Comparison of ENCODE assay signal across 19 cellular contexts in the genomic region with DNA sequence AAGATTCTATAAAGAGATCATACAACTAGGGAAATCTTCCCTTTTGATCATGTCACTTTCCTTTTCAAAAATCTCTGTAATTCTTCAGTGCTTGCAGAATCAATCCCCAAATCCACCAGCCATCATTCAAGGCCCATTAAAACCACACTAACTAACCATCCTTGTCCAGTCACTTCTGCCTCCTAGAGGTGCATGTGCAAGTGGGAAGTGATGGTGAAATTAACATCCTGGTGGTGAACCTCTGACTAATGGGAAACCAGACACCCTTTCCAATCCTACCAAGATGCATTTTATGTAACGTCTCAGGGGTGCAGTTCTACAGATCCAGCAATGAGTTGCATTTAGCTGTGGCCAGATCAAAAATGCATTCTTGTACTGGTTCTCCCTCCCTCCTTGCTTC.
DNase-seq lines count a peak whose midpoint lies in the region; ATAC-seq, FAIRE-seq and TF ChIP-seq lines count a peak whose summit lies in the region.
"Had no signal": no experiment of that assay in that cellular context is flagged by ENCODE, and none has a peak within 500 bp of the region (broad histone marks: within the 10 kb centered on the region; RNA-seq: fewer than 3 reads in every experiment).

No MANE protein-coding gene starts in this region.

- no peak for TF ChIP-seq POLR2A in HepG2 (IDR thresholded peaks at IDR 0.05; ENCODE audit: insufficient read depth in 1 of 2, low read depth in 2 of 2, low read length in 2 of 2)
- TF ChIP-seq POLR2A in right lobe of liver (IDR thresholded peaks at IDR 0.05), result no peak

- H2AFZ ChIP-seq in HepG2 (ENCODE audit: low read length), result no peak overlapping the region
- H2AFZ ChIP-seq: parathyroid adenoma had no signal

- no peak overlapping the region for H3K4me2 ChIP-seq in HepG2 (ENCODE audit: low read depth, low read length)

- no peaks in the 10 kb centered on the region for H3K36me3 Mint-ChIP-seq in activated CD8-positive, alpha-beta T cell treated with anti-CD3 and anti-CD28 coated beads, Interleukin-2, amount 10 ng/mL, durations not matched to agents 7 days and 5 days (ENCODE audit: low read depth)
- no peaks in the 10 kb centered on the region for H3K36me3 Mint-ChIP-seq in activated naive CD8-positive, alpha-beta T cell treated with anti-CD3 and anti-CD28 coated beads, Interleukin-2, amount 50 U/mL, for 24 hours (ENCODE audit: low read depth)

- no peaks in the 10 kb centered on the region for H3K4me1 Mint-ChIP-seq in activated CD8-positive, alpha-beta T cell treated with anti-CD3 and anti-CD28 coated beads, Interleukin-2, amount 10 ng/mL, durations not matched to agents 7 days and 5 days (ENCODE audit: low read depth)
- H3K4me1 Mint-ChIP-seq in activated naive CD8-positive, alpha-beta T cell treated with anti-CD3 and anti-CD28 coated beads, Interleukin-2, amount 50 U/mL, for 24 hours, result no peaks in the 10 kb centered on the region

- CTCF ChIA-PET in HepG2 (lab: Yijun Ruan, JAX; ENCODE audit: low intra/inter-chr PET ratio, low total read pairs), result no interaction called here
- CTCF ChIA-PET in activated CD8-positive, alpha-beta T cell treated with anti-CD3 and anti-CD28 coated beads, Interleukin-2, amount 10 ng/mL, durations not matched to agents 7 days and 5 days (lab: Charles Lee), result no interaction called here

- H3K4me1 ChIP-seq in HepG2 (ENCODE audit: insufficient read depth, low read length) (peaks cover 6% of the 10 kb centered on the region; the same call in 1 of the 2 replicates), right lobe of liver (peaks cover 0 to 2% (median 0%) of the 10 kb centered on the region in 4 donors)
- H3K4me1 ChIP-seq: body of pancreas, parathyroid adenoma, upper lobe of left lung had no signal

- H3K9me3 Mint-ChIP-seq in activated CD8-positive, alpha-beta T cell treated with anti-CD3 and anti-CD28 coated beads, Interleukin-2, amount 10 ng/mL, durations not matched to agents 7 days and 5 days (ENCODE audit: insufficient read depth), result no peaks in the 10 kb centered on the region
- no peaks in the 10 kb centered on the region for H3K9me3 Mint-ChIP-seq in activated naive CD8-positive, alpha-beta T cell treated with anti-CD3 and anti-CD28 coated beads, Interleukin-2, amount 50 U/mL, for 24 hours
- H3K9me3 Mint-ChIP-seq: activated T-helper 2 cell treated with anti-CD3 and anti-CD28 coated beads, Interferon-gamma antibody, Interleukin-2, Interleukin-4, amounts not matched to agents 10 μg/mL and 5 μg/mL and 100 μg/mL, durations not matched to agents 14 hours and 24 hours and 36 hours had no signal

- no peak for DNase-seq in HepG2 (ENCODE audit: low spot score)
- DNase-seq in right lobe of liver, result no peak
- DNase-seq in SK-MEL-5 (ENCODE audit: low read depth, low spot score), result peak; percentile 42
- DNase-seq in fibroblast of the aortic adventitia (ENCODE audit: low read depth), result peak; percentile 11
- DNase-seq in stimulated activated CD4-positive, alpha-beta T cell treated with anti-CD3 and anti-CD28 coated beads, Interleukin-2, amount 100 ng/mL, for 48 hours, result no peak
- no peak for DNase-seq in cerebellar nuclear complex (lab: John Stamatoyannopoulos, UW)
- no peak for DNase-seq in activated CD8-positive, alpha-beta T cell treated with anti-CD3 and anti-CD28 coated beads, Interleukin-2, amount 10 ng/mL, durations not matched to agents 7 days and 5 days
- DNase-seq in activated naive CD8-positive, alpha-beta T cell treated with anti-CD3 and anti-CD28 coated beads, Interleukin-2, amount 50 U/mL, for 24 hours, result no peak
- DNase-seq: activated CD4-positive, alpha-beta T cell treated with anti-CD3 and anti-CD28 coated beads, Interleukin-2, amount 50 U/mL, for 4 hours; body of pancreas; DMS153; NCI-H1092; T1000; upper lobe of left lung had no signal

- no peak overlapping the region for H3K4me3 ChIP-seq in HepG2 (replicated peaks in 1 of 3; ENCODE audit: insufficient read depth in 1 of 3, low read depth in 2 of 3, low read length in 3 of 3)
- no peak overlapping the region for H3K4me3 ChIP-seq in right lobe of liver
- no peak overlapping the region for H3K4me3 ChIP-seq in fibroblast of the aortic adventitia (ENCODE audit: low read depth, low read length)
- H3K4me3 ChIP-seq: body of pancreas, upper lobe of left lung had no signal

- POLR2A ChIA-PET in HepG2 (lab: Yijun Ruan, JAX), result no interaction called here
- POLR2A ChIA-PET in activated CD8-positive, alpha-beta T cell treated with anti-CD3 and anti-CD28 coated beads, Interleukin-2, amount 10 ng/mL, durations not matched to agents 7 days and 5 days (lab: Charles Lee), result no interaction called here

- peaks cover 5% of the 10 kb centered on the region for H3K27me3 Mint-ChIP-seq in activated CD8-positive, alpha-beta T cell treated with anti-CD3 and anti-CD28 coated beads, Interleukin-2, amount 10 ng/mL, durations not matched to agents 7 days and 5 days (ENCODE audit: low read depth)
- peaks cover 6% of the 10 kb centered on the region for H3K27me3 Mint-ChIP-seq in activated naive CD8-positive, alpha-beta T cell treated with anti-CD3 and anti-CD28 coated beads, Interleukin-2, amount 50 U/mL, for 24 hours

- TF ChIP-seq CTCF in HepG2 (CRISPR knock-in tag; IDR thresholded peaks at IDR 0.05) (peak; percentile 46), right lobe of liver (IDR thresholded peaks at IDR 0.05) (no peak), fibroblast of the aortic adventitia (IDR thresholded peaks at IDR 0.05; ENCODE audit: insufficient read depth, low read length) (peak; percentile 2)

- H3K9me3 ChIP-seq in HepG2 (ENCODE audit: low read length) (no peaks in the 10 kb centered on the region), right lobe of liver (no peaks in the 10 kb centered on the region)
- H3K9me3 ChIP-seq: body of pancreas, upper lobe of left lung had no signal

- H3K27ac ChIP-seq in HepG2 (ENCODE audit: extremely low read length, insufficient read depth, low read length) (no peak overlapping the region), right lobe of liver (no peak overlapping the region)
- H3K27ac ChIP-seq: body of pancreas, HL-60, parathyroid adenoma, upper lobe of left lung had no signal

- 0% methylated on average over 1 of the region's 1 CpG for WGBS in HepG2 (ENCODE audit: low lambda C conversion rate)
- WGBS in right lobe of liver (ENCODE audit: insufficient coverage, low coverage, low lambda C conversion rate, missing lambda C conversion rate), result 50% methylated on average over 1 of the region's 1 CpG

- no peak overlapping the region for H3K9ac ChIP-seq in HepG2 (ENCODE audit: insufficient read depth, low read depth, low read length)
- H3K9ac ChIP-seq: parathyroid adenoma had no signal

- TF ChIP-seq EP300 in HepG2 (IDR thresholded peaks at IDR 0.05; ENCODE audit: low read depth in 2 of 2, low read length in 2 of 2) (no peak), HepG2 (CRISPR knock-in tag; IDR thresholded peaks at IDR 0.05; ENCODE audit: borderline replicate concordance) (no peak)

- no peak for TF ChIP-seq RAD21 in HepG2 (CRISPR knock-in tag; IDR thresholded peaks at IDR 0.05)

- H3K27me3 ChIP-seq in HepG2 (ENCODE audit: control insufficient read depth in 1 of 2, insufficient read depth in 2 of 2, low read length in 2 of 2), result no peaks in the 10 kb centered on the region
- H3K27me3 ChIP-seq in right lobe of liver, result no peaks in the 10 kb centered on the region
- H3K27me3 ChIP-seq: body of pancreas, upper lobe of left lung had no signal

- BruUV-seq in HepG2 (replicated peaks; lab: Mats Ljungman, UMichigan), result no TSS peak

- in situ Hi-C loops in HepG2 (cut with HindIII; ENCODE audit: extremely low pct_ligation_motif_present, low pct_unique_long_range_greater_than_20kb) (loop anchor here (25.0 kb wide), 1 partner anchor 582 kb away; no protein-coding TSS in a partner anchor), SK-MEL-5 (cut with HindIII; ENCODE audit: low pct_unique_long_range_greater_than_20kb, low sequenced_read_pairs) (no loop called here)

- H4K20me1 ChIP-seq in HepG2 (ENCODE audit: insufficient read depth, low read length), result no peaks in the 10 kb centered on the region

- ATAC-seq in HepG2 (no peak), right lobe of liver (no peak)
- no peak for ATAC-seq in activated CD8-positive, alpha-beta T cell treated with anti-CD3 and anti-CD28 coated beads, Interleukin-2, amount 10 ng/mL, durations not matched to agents 7 days and 5 days
- no peak for ATAC-seq in activated naive CD8-positive, alpha-beta T cell treated with anti-CD3 and anti-CD28 coated beads, Interleukin-2, amount 50 U/mL, for 24 hours
- ATAC-seq: body of pancreas had no signal

- no peaks in the 10 kb centered on the region for H3K36me3 ChIP-seq in HepG2 (replicated peaks in 1 of 2; ENCODE audit: control insufficient read depth in 1 of 2, insufficient read depth in 2 of 2, low read length in 2 of 2)
- no peaks in the 10 kb centered on the region for H3K36me3 ChIP-seq in right lobe of liver
- H3K36me3 ChIP-seq: upper lobe of left lung had no signal

- H3K4me3 Mint-ChIP-seq in activated CD8-positive, alpha-beta T cell treated with anti-CD3 and anti-CD28 coated beads, Interleukin-2, amount 10 ng/mL, durations not matched to agents 7 days and 5 days, result no peak overlapping the region
- no peak overlapping the region for H3K4me3 Mint-ChIP-seq in activated naive CD8-positive, alpha-beta T cell treated with anti-CD3 and anti-CD28 coated beads, Interleukin-2, amount 50 U/mL, for 24 hours

- H3K27ac Mint-ChIP-seq in activated CD8-positive, alpha-beta T cell treated with anti-CD3 and anti-CD28 coated beads, Interleukin-2, amount 10 ng/mL, durations not matched to agents 7 days and 5 days, result no peak overlapping the region
- H3K27ac Mint-ChIP-seq in activated naive CD8-positive, alpha-beta T cell treated with anti-CD3 and anti-CD28 coated beads, Interleukin-2, amount 50 U/mL, for 24 hours, result no peak overlapping the region
- H3K27ac Mint-ChIP-seq: activated T-helper 2 cell treated with anti-CD3 and anti-CD28 coated beads, Interferon-gamma antibody, Interleukin-2, Interleukin-4, amounts not matched to agents 10 μg/mL and 5 μg/mL and 100 μg/mL, durations not matched to agents 14 hours and 24 hours and 36 hours had no signal

- intact Hi-C loops in HepG2 (cut with micrococcal nuclease; ENCODE audit: unreplicated experiment), result no loop called here
- intact Hi-C loops in right lobe of liver (cut with DNase I), result no loop called here

- no peaks in the 10 kb centered on the region for H3K79me2 ChIP-seq in HepG2 (ENCODE audit: insufficient read depth, low read length)
- H3K79me2 ChIP-seq: parathyroid adenoma had no signal

- FAIRE-seq in HepG2 (lab: Jason Lieb, UNC), result no peak
- FAIRE-seq: endometrium, GM12891 had no signal

TF ChIP-seq in HepG2, 621 proteins besides CTCF, POLR2A, EP300 and RAD21:
- no peak for TF ChIP-seq ZNF350 (CRISPR knock-in tag; IDR thresholded peaks at IDR 0.05; ENCODE audit: borderline replicate concordance, low read depth)
- TF ChIP-seq STAG1 (CRISPR knock-in tag; IDR thresholded peaks at IDR 0.05), result peak; percentile 29; the same call in 1 of the 2 replicates

Comparison
In these comparisons a context has a peak if more than half of its experiments do, and no peak if none do; other contexts are left out.
1. CTCF ChIP-seq: peak in HepG2 (single experiment) and fibroblast of the aortic adventitia (single experiment); none in right lobe of liver (0 of 4).
2. DNase-seq: peak in SK-MEL-5 (single experiment) and fibroblast of the aortic adventitia (single experiment); none in HepG2 (single experiment), right lobe of liver (0 of 3), stimulated activated CD4-positive, alpha-beta T cell treated with anti-CD3 and anti-CD28 coated beads, Interleukin-2, amount 100 ng/mL, for 48 hours (0 of 2), cerebellar nuclear complex (0 of 2), activated CD8-positive, alpha-beta T cell treated with anti-CD3 and anti-CD28 coated beads, Interleukin-2, amount 10 ng/mL, durations not matched to agents 7 days and 5 days (single experiment) and activated naive CD8-positive, alpha-beta T cell treated with anti-CD3 and anti-CD28 coated beads, Interleukin-2, amount 50 U/mL, for 24 hours (single experiment).